In genomic region chr9:27400334-27400875, GRCh38 we compare ENCODE assay signal across 21 cellular contexts.
DNase-seq lines count a peak whose midpoint lies in the region; ATAC-seq and TF ChIP-seq lines count a peak whose summit lies in the region.
"Had no signal": no experiment of that assay in that cellular context is flagged by ENCODE, and none has a peak within 500 bp of the region (broad histone marks: within the 10 kb centered on the region; RNA-seq: fewer than 3 reads in every experiment).

No MANE protein-coding gene starts in this region.

- no peak overlapping the region for H3K4me2 ChIP-seq in mammary epithelial cell (ENCODE audit: insufficient read depth, low read depth, low read length)
- H3K4me2 ChIP-seq: SK-N-SH had no signal

- ATAC-seq in mucosa of descending colon (peak; percentile 90), gastrocnemius medialis (no peak), HG02759 (IDR thresholded peaks at IDR 0.05; ENCODE audit: unreplicated experiment) (no peak)

- in situ Hi-C loops in mammary epithelial cell (cut with MboI; ENCODE audit: low sequenced_read_pairs in 2 of 2) (no loop called here), gastrocnemius medialis (cut with MboI; ENCODE audit: low sequenced_read_pairs in 4 of 4) (loop anchor here in 1 of 4 donors (10.0 kb wide), 1 partner anchor 64 kb away; no protein-coding TSS in a partner anchor)

- H3K9me3 ChIP-seq in mammary epithelial cell (replicated peaks; ENCODE audit: insufficient read depth, low read length), result no peaks in the 10 kb centered on the region
- no peaks in the 10 kb centered on the region for H3K9me3 ChIP-seq in breast epithelium
- no peaks in the 10 kb centered on the region for H3K9me3 ChIP-seq in mucosa of descending colon
- no peaks in the 10 kb centered on the region for H3K9me3 ChIP-seq in gastrocnemius medialis
- H3K9me3 ChIP-seq: SK-N-SH had no signal

- CTCF ChIA-PET in mammary epithelial cell (lab: Charles Lee; ENCODE audit: low non-redundant PET), result no interaction called here

- H3K9ac ChIP-seq in mammary epithelial cell (ENCODE audit: insufficient read depth, low read length), result no peak overlapping the region
- H3K9ac ChIP-seq: SK-N-SH had no signal

- H3K36me3 ChIP-seq in mammary epithelial cell (ENCODE audit: insufficient read depth, low read length) (no peaks in the 10 kb centered on the region), breast epithelium (no peaks in the 10 kb centered on the region), mucosa of descending colon (ENCODE audit: low read depth) (no peaks in the 10 kb centered on the region), gastrocnemius medialis (no peaks in the 10 kb centered on the region)

- no peak overlapping the region for H3K4me3 ChIP-seq in mammary epithelial cell (replicated peaks in 1 of 3; ENCODE audit: insufficient read depth in 1 of 3, low read depth in 2 of 3, low read length in 3 of 3)
- no peak overlapping the region for H3K4me3 ChIP-seq in breast epithelium
- no peak overlapping the region for H3K4me3 ChIP-seq in epithelial cell of esophagus (ENCODE audit: low read length)
- no peak overlapping the region for H3K4me3 ChIP-seq in mucosa of descending colon
- no peak overlapping the region for H3K4me3 ChIP-seq in gastrocnemius medialis

- H3K79me2 ChIP-seq in mammary epithelial cell (ENCODE audit: insufficient read depth, low read length), result peaks cover 72% of the 10 kb centered on the region

- H3K27ac ChIP-seq in mammary epithelial cell (ENCODE audit: insufficient read depth, low read depth, low read length) (no peak overlapping the region), breast epithelium (no peak overlapping the region), gastrocnemius medialis (no peak overlapping the region)

- H2AFZ ChIP-seq in mammary epithelial cell (ENCODE audit: low read depth, low read length), result no peak overlapping the region

- DNase-seq in mammary epithelial cell (peak; percentile 61), breast epithelium (ENCODE audit: low spot score in 2 of 2) (no peak), epithelial cell of esophagus (ENCODE audit: low read depth) (peak; percentile 66), mucosa of descending colon (no peak), AG08395 (ENCODE audit: low spot score) (no peak), gastrocnemius medialis (no peak)
- no peak for DNase-seq in stimulated activated CD4-positive, alpha-beta T cell treated with anti-CD3 and anti-CD28 coated beads, Interleukin-12 subunit alpha, Interleukin-12 subunit beta, amount 100 ng/mL, for 4 hours
- DNase-seq: C1 segment of cervical spinal cord; CD8-positive, alpha-beta memory T cell; DND-41; MM.1S; NCI-H1092; NCI-H1694 treated with DMSO at 0.1 percent for 48 hours; NCI-H2171; NCI-H446 treated with DMSO at 0.1 percent for 48 hours; NCI-H748 treated with DMSO at 0.1 percent for 48 hours; NK-92 treated with Interleukin-12 subunit alpha and Interleukin-12 subunit beta, amount 100 ng/mL, for 24 hours; OCI-M1; SHP77 treated with DMSO at 0.1 percent for 48 hours; SK-N-SH had no signal

- dilution Hi-C loops in mammary epithelial cell (cut with HindIII; ENCODE audit: low sequenced_read_pairs), result no loop called here

- TF ChIP-seq CTCF in mammary epithelial cell (conservative IDR thresholded peaks at IDR 0.05 in 1 of 2, IDR thresholded peaks at IDR 0.05 in 1 of 2; ENCODE audit: extremely low read depth in 1 of 2, insufficient read depth in 1 of 2, low read depth in 1 of 2, low read length in 2 of 2) (no peak), breast epithelium (IDR thresholded peaks at IDR 0.05) (no peak), epithelial cell of esophagus (IDR thresholded peaks at IDR 0.05; ENCODE audit: insufficient read depth, low read depth, low read length, missing control alignments) (no peak), mucosa of descending colon (IDR thresholded peaks at IDR 0.05) (no peak), gastrocnemius medialis (IDR thresholded peaks at IDR 0.05 in 4 of 5, conservative IDR thresholded peaks at IDR 0.05 in 1 of 5) (no peak)

- peaks cover 25% of the 10 kb centered on the region for H3K4me1 ChIP-seq in mammary epithelial cell (ENCODE audit: insufficient read depth, low read length)
- no peaks in the 10 kb centered on the region for H3K4me1 ChIP-seq in breast epithelium
- peaks cover 4% of the 10 kb centered on the region for H3K4me1 ChIP-seq in mucosa of descending colon (ENCODE audit: low read depth)
- peaks cover 0 to 4% of the 10 kb centered on the region in 2 donors for H3K4me1 ChIP-seq in gastrocnemius medialis

- intact Hi-C loops in mammary epithelial cell (cut with micrococcal nuclease), result no loop called here
- intact Hi-C loops in breast epithelium (cut with DNase I; ENCODE audit: low total_unique reads), result no loop called here
- intact Hi-C loops in mucosa of descending colon (cut with DNase I, micrococcal nuclease), result no loop called here
- intact Hi-C loops in gastrocnemius medialis (cut with DNase I; ENCODE audit: low total_unique reads), result no loop called here

- no peaks in the 10 kb centered on the region for H4K20me1 ChIP-seq in mammary epithelial cell (ENCODE audit: insufficient read depth, low read length)

- H3K27me3 ChIP-seq in mammary epithelial cell (ENCODE audit: insufficient read depth, low read length) (no peaks in the 10 kb centered on the region), breast epithelium (no peaks in the 10 kb centered on the region), gastrocnemius medialis (no peaks in the 10 kb centered on the region)

- TF ChIP-seq POLR2A in breast epithelium (IDR thresholded peaks at IDR 0.05) (no peak), gastrocnemius medialis (IDR thresholded peaks at IDR 0.05) (no peak)

- WGBS in mammary epithelial cell (ENCODE audit: low coverage, missing lambda C conversion rate), result 74% methylated on average over 3 of the region's 3 CpGs

- no TSS peak for BruUV-seq in mammary epithelial cell (replicated peaks; lab: Mats Ljungman, UMichigan)

Comparison
In these comparisons a context has a peak if more than half of its experiments do, and no peak if none do; other contexts are left out.
1. DNase-seq: peak in mammary epithelial cell (single experiment) and epithelial cell of esophagus (single experiment); none in breast epithelium (0 of 2), mucosa of descending colon (0 of 3), AG08395 (single experiment), gastrocnemius medialis (0 of 2) and stimulated activated CD4-positive, alpha-beta T cell treated with anti-CD3 and anti-CD28 coated beads, Interleukin-12 subunit alpha, Interleukin-12 subunit beta, amount 100 ng/mL, for 4 hours (single experiment).